ENCODE assay signal across 18 cellular contexts in genomic region chr6:111628117-111628866, GRCh38. TPM values are rescaled to one million over a fixed set of nuclear protein-coding genes. Genes with fewer than 3 reads are reported as not detected.
DNase-seq lines count a peak whose midpoint lies in the region; ATAC-seq and TF ChIP-seq lines count a peak whose summit lies in the region.
"Had no signal": no experiment of that assay in that cellular context is flagged by ENCODE, and none has a peak within 500 bp of the region (broad histone marks: within the 10 kb centered on the region; RNA-seq: fewer than 3 reads in every experiment).

No MANE protein-coding gene starts in this region.

- ATAC-seq in heart left ventricle: peak; percentile 9 to 38 (median 33)
- peak in 3 of 4 donors; percentile 9 to 23 (median 12) for ATAC-seq in psoas muscle
- ATAC-seq in GM18907 (IDR thresholded peaks at IDR 0.05; ENCODE audit: unreplicated experiment): no peak
- no peak for ATAC-seq in GM19452 (IDR thresholded peaks at IDR 0.05; ENCODE audit: unreplicated experiment)
- ATAC-seq: A549; mucosa of descending colon; stimulated activated effector memory CD8-positive, alpha-beta T cell treated with anti-CD3 and anti-CD28 coated beads, Interleukin-12 subunit alpha, Interleukin-12 subunit beta, amount 100 ng/mL, for 72 hours had no signal

- peak overlapping the region; percentile 63 for H2AFZ ChIP-seq in ACC112 (ENCODE audit: low read length, unreplicated experiment)

- TF ChIP-seq POLR2A in heart left ventricle (IDR thresholded peaks at IDR 0.05): no peak

- 43 to 47% (median 44%) methylated on average over 6 of the region's 6 CpGs for WGBS in heart left ventricle, 4 donors
- WGBS in psoas muscle, 3 donors: 56 to 63% (median 60%) methylated on average over 6 of the region's 6 CpGs

- no peaks in the 10 kb centered on the region for H3K79me2 ChIP-seq in ACC112 (ENCODE audit: control insufficient read depth, insufficient read depth, low read length, unreplicated experiment)

- H3K27me3 ChIP-seq in ACC112 (ENCODE audit: insufficient read depth, low read length) (no peaks in the 10 kb centered on the region), ascending aorta (no peaks in the 10 kb centered on the region), heart left ventricle (no peaks in the 10 kb centered on the region), psoas muscle (ENCODE audit: insufficient read depth in 3 of 3, low read length in 2 of 3) (no peaks in the 10 kb centered on the region)

- H3K4me1 ChIP-seq in ACC112 (ENCODE audit: control insufficient read depth, insufficient read depth, low read length, unreplicated experiment) (peaks cover 23% of the 10 kb centered on the region), ascending aorta (peaks cover 0 to 20% of the 10 kb centered on the region in 2 donors), heart left ventricle (peaks cover 0 to 41% (median 25%) of the 10 kb centered on the region in 12 donors), psoas muscle (peaks cover 33% of the 10 kb centered on the region)
- H3K4me1 ChIP-seq: A549 had no signal

- 0 out of 2 replicates have a peak overlapping the region, but pooled peaks have one; percentile 7 for H3K4me3 ChIP-seq in ACC112 (ENCODE audit: low read depth, low read length)
- peak overlapping the region; percentile 17 to 34 for H3K4me3 ChIP-seq in ascending aorta
- H3K4me3 ChIP-seq in heart left ventricle: peak overlapping the region in 3 of 12 donors; percentile 5 to 14 (median 12)
- H3K4me3 ChIP-seq in psoas muscle: no peak overlapping the region
- H3K4me3 ChIP-seq: A549, mucosa of descending colon had no signal

- intact Hi-C loops in ascending aorta (cut with DNase I) (loop anchor here (5.0 kb wide), 1 partner anchor 146 kb away; the partner anchor contains the start of gene REV3L), heart left ventricle (cut with DNase I) (no loop called here), psoas muscle (cut with DNase I) (no loop called here)

- peak overlapping the region; percentile 31; the same call in 1 of the 2 replicates for H3K27ac ChIP-seq in ACC112 (ENCODE audit: low read depth, low read length)
- peak overlapping the region; percentile 51 to 78 for H3K27ac ChIP-seq in ascending aorta
- peak overlapping the region; percentile 24 to 89 (median 62) for H3K27ac ChIP-seq in heart left ventricle
- H3K27ac ChIP-seq in psoas muscle: peak overlapping the region; percentile 61
- H3K27ac ChIP-seq: A549 had no signal

- TF ChIP-seq CTCF in ascending aorta (IDR thresholded peaks at IDR 0.05) (no peak), heart left ventricle (IDR thresholded peaks at IDR 0.05) (no peak), psoas muscle (IDR thresholded peaks at IDR 0.05) (no peak)

- H3K9me3 ChIP-seq in ascending aorta (no peaks in the 10 kb centered on the region), heart left ventricle (peaks cover 0 to 6% (median 0%) of the 10 kb centered on the region in 12 donors), psoas muscle (no peaks in the 10 kb centered on the region)
- H3K9me3 ChIP-seq: A549, mucosa of descending colon had no signal

- DNase-seq in ascending aorta (ENCODE audit: low spot score in 2 of 2) (peak in 1 of 2 donors; percentile 59), heart left ventricle (no peak), psoas muscle (no peak), cerebellum (ENCODE audit: low spot score) (no peak)
- DNase-seq in central memory CD4-positive, alpha-beta T cell: no peak
- DNase-seq: activated B cell treated with CpG ODN at 0.5 μM for 24 hours; activated naive CD4-positive, alpha-beta T cell treated with anti-CD3 and anti-CD28 coated beads, Interleukin-2, amount 10 ng/mL, durations not matched to agents 7 days and 5 days; GOT3; mucosa of descending colon; NCI-H1436; NCI-H446 treated with DMSO at 0.1 percent for 48 hours; stimulated activated CD4-positive, alpha-beta T cell treated with anti-CD3 and anti-CD28 coated beads, Interleukin-4, amount 100 ng/mL, for 4 hours; T-helper 1 cell had no signal

- H3K36me3 ChIP-seq in ACC112 (ENCODE audit: insufficient read depth, low read length) (no peaks in the 10 kb centered on the region), ascending aorta (no peaks in the 10 kb centered on the region), heart left ventricle (no peaks in the 10 kb centered on the region), psoas muscle (ENCODE audit: insufficient read depth in 1 of 2, low read depth in 1 of 2) (no peaks in the 10 kb centered on the region)

RNA-seq across cellular contexts. Expression of gene TRAF3IP2, which starts 22.6 kb away (rescaled TPM):
- 31.3 TPM for total RNA-seq in ascending aorta
- total RNA-seq in heart left ventricle: 10 to 100 TPM in 8 of 9 donors, 1 to 10 TPM in 1; 7.4 to 19.4 (median 12.9) TPM
- 10 to 100 TPM; 10.5 to 14.4 TPM for polyA plus RNA-seq in heart left ventricle
- total RNA-seq in psoas muscle: 10 to 100 TPM; 17.1 to 49.3 (median 19.5) TPM
- polyA plus RNA-seq in psoas muscle: 10 to 100 TPM in 2 of 3 donors, 1 to 10 TPM in 1; 7.9 to 46.5 (median 11.6) TPM
- 7.7 TPM for total RNA-seq in cerebellum

Comparison
In these comparisons a context has a peak if more than half of its experiments do, and no peak if none do; other contexts are left out.
1. ATAC-seq: peak in heart left ventricle (4 of 4) and psoas muscle (3 of 4); none in GM18907 (single experiment) and GM19452 (single experiment).
2. Peak in every context shown above with its lines, with median percentiles within 50 percentile points of each other: H3K27ac ChIP-seq.